In the genomic region with DNA sequence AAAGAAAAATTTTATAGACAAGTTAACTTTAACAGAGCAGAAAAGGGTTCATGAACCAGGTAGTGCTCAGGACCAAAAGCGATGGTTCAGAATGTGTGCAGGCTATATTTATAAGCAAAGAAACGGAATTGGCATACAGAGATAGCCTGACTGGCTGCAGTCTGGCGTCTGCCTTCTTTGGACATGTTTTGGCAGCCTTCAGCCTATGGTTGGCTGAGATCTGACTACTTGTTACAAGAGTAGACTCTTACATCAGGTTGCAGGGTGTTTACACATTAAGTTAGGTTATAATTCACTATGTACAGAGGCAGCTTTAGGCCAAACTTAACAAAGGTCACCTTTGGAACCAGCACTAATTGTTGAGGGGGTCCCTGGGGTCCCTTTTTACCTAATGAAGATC, we compare ENCODE assay signal across 26 cellular contexts. TPM values are rescaled to one million over a fixed set of nuclear protein-coding genes. Genes with fewer than 3 reads are reported as not detected.
DNase-seq lines count a peak whose midpoint lies in the region; ATAC-seq and TF ChIP-seq lines count a peak whose summit lies in the region.
"Had no signal": no experiment of that assay in that cellular context is flagged by ENCODE, and none has a peak within 500 bp of the region (broad histone marks: within the 10 kb centered on the region; RNA-seq: fewer than 3 reads in every experiment).

No MANE protein-coding gene starts in this region.

- peaks cover 35% of the 10 kb centered on the region for H3K36me3 ChIP-seq in IMR-90 (ENCODE audit: control insufficient read depth, insufficient read depth, low read length)
- peaks cover 21 to 47% (median 43%) of the 10 kb centered on the region in 4 donors for H3K36me3 ChIP-seq in esophagus muscularis mucosa
- peaks cover 48% of the 10 kb centered on the region for H3K36me3 ChIP-seq in left ventricle myocardium inferior
- peaks cover 0 to 37% of the 10 kb centered on the region in 2 donors for H3K36me3 ChIP-seq in gastrocnemius medialis

- TF ChIP-seq EP300 in esophagus muscularis mucosa (IDR thresholded peaks at IDR 0.05) = no peak

- no peak overlapping the region for H3K18ac ChIP-seq in IMR-90 (ENCODE audit: low read depth, low read length)

- POLR2A ChIA-PET in IMR-90 (lab: Charles Lee; ENCODE audit: unreplicated experiment) = no interaction called here
- POLR2A ChIA-PET in GM10248 (lab: Yijun Ruan, JAX) = interaction anchor here (1.2 kb wide), 1 partner anchor 21 kb away, joined by 3 read pairs; no protein-coding TSS in a partner anchor

- H3K4me2 ChIP-seq in IMR-90 (ENCODE audit: low read depth, low read length) = no peak overlapping the region
- H3K4me2 ChIP-seq: A549 had no signal

- DNase-seq in IMR-90 (peak; percentile 15), esophagus muscularis mucosa (ENCODE audit: extremely low spot score) (no peak), left ventricle myocardium inferior (no peak), gastrocnemius medialis (peak; percentile 76 to 90), GM10248 (ENCODE audit: extremely low spot score) (no peak), lower leg skin (ENCODE audit: low spot score in 2 of 2) (no peak)
- DNase-seq: activated CD4-positive, alpha-beta T cell treated with anti-CD3 and anti-CD28 coated beads for 4 hours; AML-193; Calu3; CD4-positive, CD25-positive, alpha-beta regulatory T cell; DND-41; effector memory CD8-positive, alpha-beta T cell; foreskin melanocyte; GF-D8; GM23248; hippocampal formation; NCI-H146; nephron progenitor cell; retina; stimulated activated CD4-positive, alpha-beta T cell treated with anti-CD3 and anti-CD28 coated beads, Interleukin-12 subunit alpha, Interleukin-12 subunit beta, amount 100 ng/mL, for 4 hours; stimulated activated CD4-positive, alpha-beta T cell treated with anti-CD3 and anti-CD28 coated beads, Interleukin-4, amount 100 ng/mL, for 24 hours; WERI-Rb-1 had no signal

- no peak overlapping the region for H3K14ac ChIP-seq in IMR-90 (replicated peaks; ENCODE audit: low read depth, low read length)

- H2BK20ac ChIP-seq in IMR-90 (ENCODE audit: low read depth, low read length) = no peak overlapping the region

- H3K79me1 ChIP-seq in IMR-90 (ENCODE audit: low read depth in 1 of 2, low read length in 2 of 2) = peaks cover 5 to 13% of the 10 kb centered on the region in 2 experiments; a peak in 3 of 4 replicates

- no peak for TF ChIP-seq CTCF in IMR-90 (conservative IDR thresholded peaks at IDR 0.05; ENCODE audit: low read depth, low read length)
- TF ChIP-seq CTCF in esophagus muscularis mucosa (IDR thresholded peaks at IDR 0.05) = no peak
- TF ChIP-seq CTCF in left ventricle myocardium inferior (IDR thresholded peaks at IDR 0.05; ENCODE audit: borderline replicate concordance) = no peak
- TF ChIP-seq CTCF in gastrocnemius medialis (IDR thresholded peaks at IDR 0.05 in 4 of 5, conservative IDR thresholded peaks at IDR 0.05 in 1 of 5) = no peak
- no peak for TF ChIP-seq CTCF in GM10248 (IDR thresholded peaks at IDR 0.05; ENCODE audit: control extremely low read depth, extremely low read depth, low read depth, missing control alignments)
- no peak for TF ChIP-seq CTCF in lower leg skin (IDR thresholded peaks at IDR 0.05)

- in situ Hi-C loops in IMR-90 (cut with MboI; ENCODE audit: low sequenced_read_pairs) (no loop called here), gastrocnemius medialis (cut with MboI; ENCODE audit: low sequenced_read_pairs in 4 of 4) (no loop called here)

- no peak overlapping the region for H3K4me3 ChIP-seq in IMR-90 (ENCODE audit: insufficient read depth, low read depth, low read length)
- H3K4me3 ChIP-seq in esophagus muscularis mucosa = no peak overlapping the region
- peak overlapping the region; percentile 18 for H3K4me3 ChIP-seq in left ventricle myocardium inferior
- no peak overlapping the region for H3K4me3 ChIP-seq in gastrocnemius medialis
- H3K4me3 ChIP-seq in lower leg skin (ENCODE audit: low read depth, poor library complexity, severe bottlenecking) = no peak overlapping the region
- H3K4me3 ChIP-seq: A549, GM23248, SJSA1 had no signal

- CTCF ChIA-PET in IMR-90 (lab: Yijun Ruan, JAX) = no interaction called here
- CTCF ChIA-PET in GM10248 (lab: Yijun Ruan, JAX) = interaction anchor here (3.1 kb wide), 1 partner anchor 11 kb away, joined by 11 read pairs; no protein-coding TSS in a partner anchor

- no peak overlapping the region for H2AFZ ChIP-seq in IMR-90 (replicated peaks; ENCODE audit: low read length, poor library complexity)
- H2AFZ ChIP-seq: GM23248 had no signal

- ATAC-seq in IMR-90 (ENCODE audit: low read depth) (peak; percentile 56), gastrocnemius medialis (peak; percentile 93 to 95), GM19328 (IDR thresholded peaks at IDR 0.05; ENCODE audit: unreplicated experiment) (no peak), HG02798 (IDR thresholded peaks at IDR 0.05; ENCODE audit: poor library complexity, unreplicated experiment) (no peak)
- ATAC-seq: effector memory CD8-positive, alpha-beta T cell had no signal

- H3K27ac ChIP-seq in IMR-90 (ENCODE audit: insufficient read depth, low read length) = no peak overlapping the region
- peak overlapping the region; percentile 71 to 79 (median 78) for H3K27ac ChIP-seq in esophagus muscularis mucosa (replicated peaks in 1 of 4)
- H3K27ac ChIP-seq in left ventricle myocardium inferior (replicated peaks) = peak overlapping the region; percentile 88
- H3K27ac ChIP-seq in gastrocnemius medialis = peak overlapping the region; percentile 92 to 98 (median 96)
- H3K27ac ChIP-seq: A549, GM23248, SJSA1, WERI-Rb-1 had no signal

- no peak overlapping the region for H2BK15ac ChIP-seq in IMR-90 (ENCODE audit: low read depth, low read length)

- 76% methylated on average over 3 of the region's 3 CpGs; no CpG with 5 or more reads in 1 of the 2 experiments for WGBS in IMR-90 (ENCODE audit: extremely low coverage in 2 of 2, insufficient read length in 1 of 2), 2 experiments
- WGBS in esophagus muscularis mucosa = 50% methylated on average over 3 of the region's 3 CpGs
- 63% methylated on average over 3 of the region's 3 CpGs for WGBS in lower leg skin, 2 donors

- H3K9me1 ChIP-seq in IMR-90 (ENCODE audit: insufficient read depth, low read length) = no peaks in the 10 kb centered on the region; the same call in 1 of the 2 replicates

- H3K23ac ChIP-seq in IMR-90 (ENCODE audit: low read depth, low read length) = no peak overlapping the region

- dilution Hi-C loops in IMR-90 (cut with HindIII; ENCODE audit: low sequenced_read_pairs, unreplicated experiment) = no loop called here

- H3K9ac ChIP-seq in IMR-90 (ENCODE audit: low read depth, low read length) = no peak overlapping the region
- H3K9ac ChIP-seq: GM23248 had no signal

- no peak overlapping the region for H2BK120ac ChIP-seq in IMR-90 (ENCODE audit: low read depth, low read length)

- no peaks in the 10 kb centered on the region; the same call in 1 of the 2 replicates for H4K20me1 ChIP-seq in IMR-90 (ENCODE audit: insufficient read depth, low read length)

- no peak overlapping the region for H2BK5ac ChIP-seq in IMR-90 (ENCODE audit: low read depth, low read length, poor library complexity, severe bottlenecking)

- H3K27me3 ChIP-seq in IMR-90 (ENCODE audit: control insufficient read depth, insufficient read depth, low read length) = no peaks in the 10 kb centered on the region
- no peaks in the 10 kb centered on the region for H3K27me3 ChIP-seq in esophagus muscularis mucosa
- H3K27me3 ChIP-seq in left ventricle myocardium inferior (ENCODE audit: low read depth) = no peaks in the 10 kb centered on the region
- H3K27me3 ChIP-seq in gastrocnemius medialis = no peaks in the 10 kb centered on the region
- H3K27me3 ChIP-seq: SJSA1 had no signal

- H3K9me3 ChIP-seq in IMR-90 (ENCODE audit: control insufficient read depth, insufficient read depth, low read length) = no peaks in the 10 kb centered on the region
- no peaks in the 10 kb centered on the region for H3K9me3 ChIP-seq in esophagus muscularis mucosa
- no peaks in the 10 kb centered on the region for H3K9me3 ChIP-seq in left ventricle myocardium inferior (replicated peaks)
- no peaks in the 10 kb centered on the region for H3K9me3 ChIP-seq in gastrocnemius medialis
- H3K9me3 ChIP-seq: A549, SJSA1 had no signal

- H3K4me1 ChIP-seq in IMR-90 (ENCODE audit: control insufficient read depth, insufficient read depth, low read length) (no peaks in the 10 kb centered on the region), esophagus muscularis mucosa (peaks cover 15 to 27% (median 22%) of the 10 kb centered on the region in 4 donors), left ventricle myocardium inferior (peaks cover 25% of the 10 kb centered on the region), gastrocnemius medialis (peaks cover 29 to 41% of the 10 kb centered on the region in 2 donors)
- H3K4me1 ChIP-seq: SJSA1 had no signal

- TF ChIP-seq POLR2A in IMR-90 (IDR thresholded peaks at IDR 0.05; ENCODE audit: low read depth, low read length) = no peak
- no peak for TF ChIP-seq POLR2A in esophagus muscularis mucosa (IDR thresholded peaks at IDR 0.05; ENCODE audit: low read depth)
- TF ChIP-seq POLR2A in gastrocnemius medialis (IDR thresholded peaks at IDR 0.05) = no peak
- no peak for TF ChIP-seq POLR2A in lower leg skin (IDR thresholded peaks at IDR 0.05)

- H4K5ac ChIP-seq in IMR-90 (ENCODE audit: low read depth, low read length) = no peak overlapping the region

- no peak overlapping the region for H3K4ac ChIP-seq in IMR-90 (ENCODE audit: low read depth, low read length)

- no peak overlapping the region for H2AK9ac ChIP-seq in IMR-90 (replicated peaks; ENCODE audit: low read depth, low read length, poor library complexity)

- no peak overlapping the region for H3K56ac ChIP-seq in IMR-90 (ENCODE audit: extremely low read depth, insufficient read depth, low read length)

- H4K8ac ChIP-seq in IMR-90 (ENCODE audit: low read depth in 2 of 2, low read length in 2 of 2) = no peak overlapping the region

- intact Hi-C loops in IMR-90 (cut with micrococcal nuclease) (no loop called here), esophagus muscularis mucosa (cut with DNase I) (no loop called here), left ventricle myocardium inferior (cut with micrococcal nuclease) (no loop called here), gastrocnemius medialis (cut with DNase I; ENCODE audit: low total_unique reads) (loop anchor here (10.0 kb wide), 3 partner anchors 263 to 1163 kb away; a partner anchor contains a TSS), lower leg skin (cut with DNase I; ENCODE audit: low total_unique reads) (no loop called here)

- H4K91ac ChIP-seq in IMR-90 (ENCODE audit: insufficient read depth, low read depth, low read length) = no peak overlapping the region

- BruUV-seq in IMR-90 (replicated peaks; lab: Mats Ljungman, UMichigan) = no TSS peak

- no peak overlapping the region for H2AK5ac ChIP-seq in IMR-90 (ENCODE audit: low read depth, low read length)

- TF ChIP-seq RAD21 in IMR-90 (IDR thresholded peaks at IDR 0.05; ENCODE audit: low read length) = no peak

RNA-seq across cellular contexts. Expression of a gene that starts 7.0 kb away (rescaled TPM):
- total RNA-seq in IMR-90 (2012; rRNA removed) (28.0 and 33.3 TPM in 2 replicates), esophagus muscularis mucosa (10 to 100 TPM in 2 of 4 donors, 1 to 10 TPM in 2; 7.5 to 23.4 (median 10.8) TPM), left ventricle myocardium inferior (19.1 TPM), gastrocnemius medialis (10 to 100 TPM; 21.6 to 43.5 (median 33.9) TPM), lower leg skin (10 to 100 TPM; 11.5 to 22.5 (median 12.1) TPM)
- polyA plus RNA-seq in IMR-90 (2012; rRNA removed) = 60.4 and 61.3 TPM in 2 replicates
- polyA plus RNA-seq in IMR-90 (2012; cell fraction: cytosol; rRNA removed) = 40.4 and 78.7 TPM in 2 replicates
- polyA plus RNA-seq in IMR-90 (2012; cell fraction: nucleus; rRNA removed; ENCODE audit: low replicate concordance) = 71.5 and 77.8 TPM in 2 replicates

RNA-seq across cellular contexts. Expression of a gene that starts 7.1 kb away (rescaled TPM):
- total RNA-seq in IMR-90 (2012; rRNA removed) (33.3 and 35.0 TPM in 2 replicates), esophagus muscularis mucosa (100 to 1,000 TPM; 120 to 179 (median 160) TPM), left ventricle myocardium inferior (217 TPM), gastrocnemius medialis (100 to 1,000 TPM; 189 to 274 (median 229) TPM), lower leg skin (100 to 1,000 TPM; 110 to 153 (median 130) TPM)
- 131 and 146 TPM in 2 replicates for polyA plus RNA-seq in IMR-90 (2012; rRNA removed)
- 161 and 196 TPM in 2 replicates for polyA plus RNA-seq in IMR-90 (2012; cell fraction: cytosol; rRNA removed)
- 35.5 and 41.7 TPM in 2 replicates for polyA plus RNA-seq in IMR-90 (2012; cell fraction: nucleus; rRNA removed; ENCODE audit: low replicate concordance)

RNA-seq across cellular contexts. Expression of a gene that starts 16.1 kb away (rescaled TPM):
- total RNA-seq in IMR-90 (2012; rRNA removed) = 3.6 and 4.4 TPM in 2 replicates
- polyA plus RNA-seq in IMR-90 (2012; rRNA removed) = 5.0 and 6.0 TPM in 2 replicates
- polyA plus RNA-seq in IMR-90 (2012; cell fraction: cytosol; rRNA removed) = 1.3 and 1.5 TPM in 2 replicates
- polyA plus RNA-seq in IMR-90 (2012; cell fraction: nucleus; rRNA removed; ENCODE audit: low replicate concordance) = 17.8 and 20.2 TPM in 2 replicates
- total RNA-seq in esophagus muscularis mucosa = 10 to 100 TPM in 1 of 4 donors, 1 to 10 TPM in 3; 5.4 to 16.9 (median 7.1) TPM
- total RNA-seq in left ventricle myocardium inferior = 6.0 TPM
- 1 to 10 TPM; 1.4 to 4.7 (median 2.4) TPM for total RNA-seq in gastrocnemius medialis
- 10 to 100 TPM in 2 of 4 donors, 1 to 10 TPM in 2; 6.1 to 13.5 (median 8.8) TPM for total RNA-seq in lower leg skin

RNA-seq across cellular contexts. Expression of a gene that starts 19.9 kb away (rescaled TPM):
- total RNA-seq in IMR-90 (2012; rRNA removed) (107 and 124 TPM in 2 replicates), esophagus muscularis mucosa (100 to 1,000 TPM; 115 to 157 (median 139) TPM), left ventricle myocardium inferior (91.6 TPM), gastrocnemius medialis (100 to 1,000 TPM in 1 of 4 donors, 10 to 100 TPM in 3; 76.3 to 174 (median 84.1) TPM), lower leg skin (10 to 100 TPM; 58.0 to 89.4 (median 73.4) TPM)
- polyA plus RNA-seq in IMR-90 (2012; rRNA removed) = 107 and 114 TPM in 2 replicates
- 58.0 and 98.4 TPM in 2 replicates for polyA plus RNA-seq in IMR-90 (2012; cell fraction: cytosol; rRNA removed)
- 60.4 and 66.6 TPM in 2 replicates for polyA plus RNA-seq in IMR-90 (2012; cell fraction: nucleus; rRNA removed; ENCODE audit: low replicate concordance)

RNA-seq across cellular contexts. Expression of a gene that starts 34.9 kb away (rescaled TPM):
- total RNA-seq in IMR-90 (2012; rRNA removed) (87.6 and 122 TPM in 2 replicates), esophagus muscularis mucosa (100 to 1,000 TPM; 220 to 267 (median 239) TPM), left ventricle myocardium inferior (216 TPM), gastrocnemius medialis (100 to 1,000 TPM; 261 to 386 (median 302) TPM), lower leg skin (100 to 1,000 TPM; 707 to 959 (median 743) TPM)
- 99.9 and 133 TPM in 2 replicates for polyA plus RNA-seq in IMR-90 (2012; rRNA removed)
- polyA plus RNA-seq in IMR-90 (2012; cell fraction: cytosol; rRNA removed) = 126 and 155 TPM in 2 replicates
- polyA plus RNA-seq in IMR-90 (2012; cell fraction: nucleus; rRNA removed; ENCODE audit: low replicate concordance) = 82.7 and 83.9 TPM in 2 replicates

Comparison
In these comparisons a context has a peak if more than half of its experiments do, and no peak if none do; other contexts are left out.
1. ATAC-seq: peak in IMR-90 (single experiment) and gastrocnemius medialis (2 of 2); none in GM19328 (single experiment) and HG02798 (single experiment).
2. DNase-seq: peak in IMR-90 (single experiment) and gastrocnemius medialis (2 of 2); none in esophagus muscularis mucosa (single experiment), left ventricle myocardium inferior (single experiment), GM10248 (single experiment) and lower leg skin (0 of 2).